Comparison of ENCODE assay signal across 26 cellular contexts in genomic region chr18:50161806-50162205, GRCh38. TPM values are rescaled to one million over a fixed set of nuclear protein-coding genes. Genes with fewer than 3 reads are reported as not detected.
DNase-seq lines count a peak whose midpoint lies in the region; ATAC-seq and TF ChIP-seq lines count a peak whose summit lies in the region.
"Had no signal": no experiment of that assay in that cellular context is flagged by ENCODE, and none has a peak within 500 bp of the region (broad histone marks: within the 10 kb centered on the region; RNA-seq: fewer than 3 reads in every experiment).

No MANE protein-coding gene starts in this region.

- in situ Hi-C loops in T47D (cut with HindIII; ENCODE audit: low pct_unique_long_range_greater_than_20kb, low sequenced_read_pairs) = no loop called here

- 64 to 71% methylated on average over 2 of the region's 2 CpGs for WGBS in upper lobe of left lung, 2 donors

- DNase-seq in NCI-H2196 (lab: John Stamatoyannopoulos, UW; ENCODE audit: unreplicated experiment) (peak; percentile 9), NCI-H2196 treated with DMSO at 0.1 percent for 48 hours (lab: John Stamatoyannopoulos, UW; ENCODE audit: unreplicated experiment) (no peak), T47D (ENCODE audit: low read depth in 1 of 2, low spot score in 1 of 2) (peak; percentile 16 to 77), kidney tubule cell (ENCODE audit: low spot score) (peak; percentile 47), upper lobe of left lung (peak in 1 of 2 donors; percentile 42), NCI-H446 (lab: John Stamatoyannopoulos, UW) (no peak), NCI-H1417 (lab: John Stamatoyannopoulos, UW) (no peak)
- DNase-seq: activated CD8-positive, alpha-beta T cell treated with anti-CD3 and anti-CD28 coated beads, Interleukin-2, amount 10 ng/mL, durations not matched to agents 7 days and 5 days; activated naive CD4-positive, alpha-beta T cell treated with anti-CD3 and anti-CD28 coated beads, Interleukin-2, amount 50 U/mL, for 16 hours; activated T-cell treated with anti-CD3 and anti-CD28 coated beads, Interleukin-2, amount 50 U/mL, for 4 hours; effector memory CD4-positive, alpha-beta T cell; H9; hippocampal formation; midbrain; NCI-H146; NCI-H510A; nephron progenitor cell; SHP77 treated with DMSO at 0.1 percent for 48 hours; stimulated activated CD4-positive, alpha-beta T cell treated with anti-CD3 and anti-CD28 coated beads, Interleukin-4, amount 100 ng/mL, for 1 hour; stomach; T-helper 1 cell; WERI-Rb-1 had no signal

- no peak for TF ChIP-seq CTCF in upper lobe of left lung (IDR thresholded peaks at IDR 0.05)

- peak overlapping the region in 1 of 4 donors; percentile 12 for H3K27ac ChIP-seq in upper lobe of left lung
- H3K27ac ChIP-seq: BLaER1, prostate gland, stomach, WERI-Rb-1 had no signal

- peak; percentile 47 to 58 for ATAC-seq in upper lobe of left lung (ENCODE audit: low FRiP score in 2 of 2)
- no peak for ATAC-seq in GM19328 (IDR thresholded peaks at IDR 0.05; ENCODE audit: unreplicated experiment)
- ATAC-seq: activated CD8-positive, alpha-beta T cell treated with anti-CD3 and anti-CD28 coated beads, Interleukin-2, amount 10 ng/mL, durations not matched to agents 7 days and 5 days; activated T-cell treated with anti-CD3 and anti-CD28 coated beads, Interleukin-2, amount 50 U/mL, for 4 hours had no signal

- no peaks in the 10 kb centered on the region for H3K9me3 ChIP-seq in upper lobe of left lung
- H3K9me3 ChIP-seq: BLaER1, prostate gland, stomach had no signal

- TF ChIP-seq POLR2A in upper lobe of left lung (IDR thresholded peaks at IDR 0.05) = no peak

- no peaks in the 10 kb centered on the region for H3K27me3 ChIP-seq in upper lobe of left lung
- H3K27me3 ChIP-seq: BLaER1 had no signal

- H3K4me3 ChIP-seq in upper lobe of left lung = no peak overlapping the region
- H3K4me3 ChIP-seq: BLaER1, prostate gland, skin epidermis, stomach had no signal

- peaks cover 4 to 11% (median 7%) of the 10 kb centered on the region in 4 donors for H3K4me1 ChIP-seq in upper lobe of left lung
- H3K4me1 ChIP-seq: BLaER1, prostate gland had no signal

- no peaks in the 10 kb centered on the region for H3K36me3 ChIP-seq in upper lobe of left lung
- H3K36me3 ChIP-seq: BLaER1, prostate gland, stomach, WERI-Rb-1 had no signal

- TF ChIP-seq EP300 in upper lobe of left lung (IDR thresholded peaks at IDR 0.05) = peak in 1 of 4 donors; percentile 31

RNA-seq across cellular contexts. Expression of gene MYO5B, which starts 33.1 kb away (rescaled TPM):
- total RNA-seq in upper lobe of left lung = 10 to 100 TPM; 25.4 to 95.2 (median 49.6) TPM
- total RNA-seq: activated CD8-positive, alpha-beta T cell treated with anti-CD3 and anti-CD28 coated beads, Interleukin-2, amount 10 ng/mL, durations not matched to agents 7 days and 5 days had no signal

Comparison
In these comparisons a context has a peak if more than half of its experiments do, and no peak if none do; other contexts are left out.
1. DNase-seq: peak in NCI-H2196 (single experiment), T47D (2 of 2) and kidney tubule cell (single experiment); none in NCI-H2196 treated with DMSO at 0.1 percent for 48 hours (single experiment), NCI-H446 (0 of 2) and NCI-H1417 (0 of 3).